ENCODE assay signal across 1 cellular context in genomic region chr5:169302491-169303118, GRCh38.
TF ChIP-seq lines count a peak whose summit lies in the region.

No MANE protein-coding gene starts in this region.

TF ChIP-seq in WTC11, 78 proteins besides CTCF, POLR2A, EP300 and RAD21 (continued from another document):
- TF ChIP-seq ZNF532 (CRISPR knock-in tag; IDR thresholded peaks at IDR 0.05; ENCODE audit: borderline replicate concordance) (no peak), JUN (CRISPR knock-in tag; IDR thresholded peaks at IDR 0.05) (no peak)
- TF ChIP-seq, protein P1, sequence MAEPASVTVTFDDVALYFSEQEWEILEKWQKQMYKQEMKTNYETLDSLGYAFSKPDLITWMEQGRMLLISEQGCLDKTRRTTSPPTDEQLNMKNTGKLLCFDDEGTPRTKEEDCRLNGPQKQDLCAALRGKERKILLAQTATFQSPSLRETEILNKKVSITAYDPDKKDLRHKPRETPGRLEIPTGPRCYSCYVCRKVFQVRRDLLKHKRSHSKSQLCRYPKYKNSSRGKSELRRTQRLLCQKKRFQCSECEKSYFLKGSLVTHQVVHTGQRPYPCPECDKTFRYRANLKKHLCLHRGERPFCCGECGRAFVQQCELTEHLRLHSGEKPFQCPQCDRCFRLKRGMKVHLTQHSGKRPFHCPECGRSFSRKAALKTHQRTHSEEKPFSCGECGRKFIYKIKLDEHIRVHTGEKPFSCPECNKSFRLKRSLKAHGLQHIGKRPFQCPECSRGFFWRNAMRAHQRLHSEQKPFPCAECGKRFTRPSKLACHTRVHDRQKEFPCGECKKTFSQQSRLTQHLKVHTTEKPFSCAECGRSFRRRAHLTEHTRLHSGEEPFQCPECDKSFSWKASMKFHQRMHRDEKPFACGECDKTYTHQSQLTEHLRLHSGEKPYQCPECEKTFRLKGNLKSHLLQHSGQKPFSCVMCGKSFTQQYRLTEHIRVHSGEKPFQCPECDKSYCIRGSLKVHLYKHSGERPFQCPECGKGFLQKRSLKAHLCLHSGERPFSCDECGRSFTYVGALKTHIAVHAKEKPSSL (CRISPR knock-in tag; conservative IDR thresholded peaks at IDR 0.05), result no peak
